ENCODE assay signal across 9 cellular contexts in genomic region chrX:133005038-133005437, GRCh38. TPM values are rescaled to one million over a fixed set of nuclear protein-coding genes. Genes with fewer than 3 reads are reported as not detected.
DNase-seq lines count a peak whose midpoint lies in the region; ATAC-seq and TF ChIP-seq lines count a peak whose summit lies in the region.
"Had no signal": no experiment of that assay in that cellular context is flagged by ENCODE, and none has a peak within 500 bp of the region (broad histone marks: within the 10 kb centered on the region; RNA-seq: fewer than 3 reads in every experiment).

No MANE protein-coding gene starts in this region.

- H3K23ac ChIP-seq in H9 (ENCODE audit: insufficient read length, low read depth, low read length), result no peak overlapping the region

- H3K27ac ChIP-seq in H9 (ENCODE audit: insufficient read length, low read depth, low read length) (no peak overlapping the region), right lobe of liver (no peak overlapping the region), suprapubic skin (no peak overlapping the region)

- H3K14ac ChIP-seq in H9 (ENCODE audit: insufficient read depth, low read length), result no peak overlapping the region

- peaks cover 6% of the 10 kb centered on the region for H3K9me3 ChIP-seq in H9 (ENCODE audit: control insufficient read depth, low read depth, low read length)
- no peaks in the 10 kb centered on the region for H3K9me3 ChIP-seq in right lobe of liver
- no peaks in the 10 kb centered on the region for H3K9me3 ChIP-seq in suprapubic skin

- H3K79me2 ChIP-seq in H9 (ENCODE audit: insufficient read depth, low read length), result no peaks in the 10 kb centered on the region

- no peak overlapping the region for H3K4ac ChIP-seq in H9 (ENCODE audit: low read depth, low read length)

- no peaks in the 10 kb centered on the region for H3K23me2 ChIP-seq in H9 (ENCODE audit: insufficient read length, low read depth, low read length, poor library complexity, severe bottlenecking)

- H3K4me3 Mint-ChIP-seq in H9, result no peak overlapping the region

- intact Hi-C loops in right lobe of liver (cut with DNase I), result no loop called here

- no peak overlapping the region for H2BK12ac ChIP-seq in H9 (ENCODE audit: insufficient read length, low read depth, low read length)

- H2BK20ac ChIP-seq in H9 (ENCODE audit: low read depth, low read length, poor library complexity, severe bottlenecking), result no peak overlapping the region

- no peak overlapping the region for H3K4me3 ChIP-seq in right lobe of liver
- H3K4me3 ChIP-seq in suprapubic skin, result no peak overlapping the region

- H3K36me3 ChIP-seq in right lobe of liver, result no peaks in the 10 kb centered on the region
- no peaks in the 10 kb centered on the region for H3K36me3 ChIP-seq in suprapubic skin

- no peak overlapping the region for H3K4me2 ChIP-seq in H9 (ENCODE audit: insufficient read depth, insufficient read length, low read length)

- no peaks in the 10 kb centered on the region for H3K27me3 ChIP-seq in H9 (ENCODE audit: insufficient read depth, low read length)
- no peaks in the 10 kb centered on the region for H3K27me3 ChIP-seq in right lobe of liver
- no peaks in the 10 kb centered on the region for H3K27me3 ChIP-seq in suprapubic skin

- H3K18ac ChIP-seq in H9 (ENCODE audit: insufficient read length, low read depth, low read length), result no peak overlapping the region

- H4K20me1 ChIP-seq in H9 (ENCODE audit: control insufficient read depth, insufficient read depth, insufficient read length), result no peaks in the 10 kb centered on the region

- no peak overlapping the region for H3K9ac ChIP-seq in H9 (ENCODE audit: extremely low read depth, insufficient read length, low read length)

- no peak overlapping the region for H2BK120ac ChIP-seq in H9 (ENCODE audit: low read depth, low read length, poor library complexity, severe bottlenecking)

- H2BK5ac ChIP-seq in H9 (ENCODE audit: insufficient read length, low read length), result no peak overlapping the region

- TF ChIP-seq POLR2A in right lobe of liver (IDR thresholded peaks at IDR 0.05) (no peak), suprapubic skin (IDR thresholded peaks at IDR 0.05) (no peak)

- no peak overlapping the region for H3K27ac Mint-ChIP-seq in H9
- H3K27ac Mint-ChIP-seq: activated naive CD4-positive, alpha-beta T cell treated with anti-CD3 and anti-CD28 coated beads, Interleukin-2, amount 50 U/mL, for 72 hours had no signal

- H2AFZ ChIP-seq in H9 (ENCODE audit: low read length), result no peak overlapping the region

- H3T11ph ChIP-seq in H9 (ENCODE audit: low read length), result no peak overlapping the region

- H3K27me3 Mint-ChIP-seq in H9 (ENCODE audit: low read depth), result peaks cover 6% of the 10 kb centered on the region

- no peak overlapping the region for H2AK5ac ChIP-seq in H9 (ENCODE audit: insufficient read length, low read length)

- ATAC-seq in right lobe of liver (no peak), GM18907 (IDR thresholded peaks at IDR 0.05; ENCODE audit: unreplicated experiment) (no peak), GM19463 (IDR thresholded peaks at IDR 0.05; ENCODE audit: unreplicated experiment) (no peak)
- ATAC-seq: activated naive CD4-positive, alpha-beta T cell treated with anti-CD3 and anti-CD28 coated beads, Interleukin-2, amount 50 U/mL, for 72 hours had no signal

- no peak overlapping the region for H4K5ac ChIP-seq in H9 (ENCODE audit: insufficient read length, low read depth, low read length)

- no peaks in the 10 kb centered on the region for H3K79me1 ChIP-seq in H9 (ENCODE audit: insufficient read depth, low read depth, low read length, poor library complexity, severe bottlenecking)

- TF ChIP-seq EP300 in suprapubic skin (IDR thresholded peaks at IDR 0.05), result no peak

- no peak overlapping the region for H4K8ac ChIP-seq in H9 (replicated peaks; ENCODE audit: insufficient read length, low read depth, low read length)

- H3K4me1 Mint-ChIP-seq in H9, result no peaks in the 10 kb centered on the region

- H3K56ac ChIP-seq in H9 (ENCODE audit: insufficient read length, low read depth, low read length), result no peak overlapping the region

- no peak overlapping the region for H4K91ac ChIP-seq in H9 (ENCODE audit: insufficient read length, low read depth, low read length)

- peaks cover 10 to 19% (median 11%) of the 10 kb centered on the region in 3 experiments for H3K36me3 Mint-ChIP-seq in H9 (ENCODE audit: insufficient read depth in 1 of 3, low read depth in 3 of 3)
- H3K36me3 Mint-ChIP-seq: activated naive CD4-positive, alpha-beta T cell treated with anti-CD3 and anti-CD28 coated beads, Interleukin-2, amount 50 U/mL, for 72 hours had no signal

- DNase-seq in COLO668 (lab: John Stamatoyannopoulos, UW; ENCODE audit: unreplicated experiment) (peak; percentile 6), H9 (no peak), amniotic epithelial cell (ENCODE audit: low read depth) (peak; percentile 1), right lobe of liver (no peak), activated T-cell treated with anti-CD3 and anti-CD28 coated beads for 4 hours (no peak), suprapubic skin (ENCODE audit: low spot score in 2 of 2) (no peak)

- no CpG with 5 or more reads among the region's 2 CpGs for WGBS in H9 (ENCODE audit: extremely low coverage, insufficient read length, low lambda C conversion rate)
- 17% methylated on average over 2 of the region's 2 CpGs for WGBS in right lobe of liver (ENCODE audit: insufficient coverage, low coverage, low lambda C conversion rate, missing lambda C conversion rate)
- WGBS in suprapubic skin, result 19% methylated on average over 2 of the region's 2 CpGs

- H3K4me1 ChIP-seq in H9 (ENCODE audit: insufficient read depth, low read length) (no peaks in the 10 kb centered on the region), right lobe of liver (no peaks in the 10 kb centered on the region), suprapubic skin (no peaks in the 10 kb centered on the region)

- peaks cover 20 to 22% of the 10 kb centered on the region in 2 experiments for H3K9me3 Mint-ChIP-seq in H9

- no peak overlapping the region for H2BK15ac ChIP-seq in H9 (ENCODE audit: low read depth, low read length)

- TF ChIP-seq CTCF in H9 (conservative IDR thresholded peaks at IDR 0.05) (peak; percentile 90), right lobe of liver (IDR thresholded peaks at IDR 0.05) (peak in 3 of 4 donors; percentile 44 to 57 (median 50)), suprapubic skin (IDR thresholded peaks at IDR 0.05) (peak in 1 of 2 donors; percentile 26)

RNA-seq across cellular contexts. Expression of gene HS6ST2, which starts 46.6 kb away (rescaled TPM):
- total RNA-seq in H9 (2021) (3.9 and 4.8 TPM in 2 replicates), right lobe of liver (under 1 TPM in 1 of 6 experiments, not detected in 5; 0.09 TPM), suprapubic skin (under 1 TPM in 3 of 4 donors, not detected in 1; 0.21 to 0.30 (median 0.24) TPM)

Comparison
In these comparisons a context has a peak if more than half of its experiments do, and no peak if none do; other contexts are left out.
1. DNase-seq: peak in COLO668 (single experiment) and amniotic epithelial cell (single experiment); none in H9 (single experiment), right lobe of liver (0 of 3), activated T-cell treated with anti-CD3 and anti-CD28 coated beads for 4 hours (single experiment) and suprapubic skin (0 of 2).